In genomic region chr20:62143118-62143975, GRCh38 we compare ENCODE assay signal across 1 cellular context.
TF ChIP-seq lines count a peak whose summit lies in the region.

Gene PSMA7 (minus strand): TSS chr20:62143394. CDS start chr20:62143303, 91 bp downstream.
Gene SS18L1 (plus strand): TSS chr20:62143769. CDS start chr20:62143821, 52 bp downstream.

TF ChIP-seq in HepG2, 621 proteins besides CTCF, POLR2A, EP300 and RAD21 (continued from another document and continues in another):
- TF ChIP-seq AHDC1 (CRISPR knock-in tag; IDR thresholded peaks at IDR 0.05; ENCODE audit: borderline replicate concordance) (no peak), ZNF660 (CRISPR knock-in tag; IDR thresholded peaks at IDR 0.05; ENCODE audit: borderline replicate concordance, low read depth) (no peak), ATF3 (CRISPR knock-in tag; IDR thresholded peaks at IDR 0.05) (peak; percentile 55; the same call in 1 of the 2 replicates), ZBED4 (CRISPR knock-in tag; IDR thresholded peaks at IDR 0.05; ENCODE audit: borderline replicate concordance) (peak; percentile 34; the same call in 1 of the 2 replicates), FOXM1 (CRISPR knock-in tag; IDR thresholded peaks at IDR 0.05) (no peak), ZNF740 (CRISPR knock-in tag; IDR thresholded peaks at IDR 0.05) (peak; percentile 72), HMG20A (CRISPR knock-in tag; IDR thresholded peaks at IDR 0.05; ENCODE audit: borderline replicate concordance) (no peak), FOXP4 (CRISPR knock-in tag; IDR thresholded peaks at IDR 0.05) (no peak), DDIT3 (CRISPR knock-in tag; IDR thresholded peaks at IDR 0.05) (no peak), ZNF761 (CRISPR knock-in tag; conservative IDR thresholded peaks at IDR 0.05) (peak; percentile 89; the same call in 1 of the 2 replicates), ZNF780A (CRISPR knock-in tag; IDR thresholded peaks at IDR 0.05) (no peak; the same call in 1 of the 2 replicates), TBL1XR1 (IDR thresholded peaks at IDR 0.05; ENCODE audit: borderline replicate concordance, low read length, partially characterized antibody) (no peak), ATRX (CRISPR knock-in tag; IDR thresholded peaks at IDR 0.05; ENCODE audit: borderline replicate concordance) (no peak), NFIB (CRISPR knock-in tag; IDR thresholded peaks at IDR 0.05; ENCODE audit: borderline replicate concordance) (no peak), ZFY (CRISPR knock-in tag; IDR thresholded peaks at IDR 0.05) (peak; percentile 96), ASH2L (IDR thresholded peaks at IDR 0.05; ENCODE audit: insufficient read length, low read depth, low read length) (peak; percentile 61), ZNF878 (CRISPR knock-in tag; IDR thresholded peaks at IDR 0.05) (no peak), ZNF558 (CRISPR knock-in tag; IDR thresholded peaks at IDR 0.05; ENCODE audit: borderline replicate concordance) (peak; percentile 56; the same call in 1 of the 2 replicates), NCOA1 (CRISPR knock-in tag; IDR thresholded peaks at IDR 0.05) (no peak), ZNF891 (CRISPR knock-in tag; IDR thresholded peaks at IDR 0.05) (no peak), ZNF580 (CRISPR knock-in tag; IDR thresholded peaks at IDR 0.05; ENCODE audit: borderline replicate concordance, low read depth) (no peak), RXRB (CRISPR knock-in tag; IDR thresholded peaks at IDR 0.05; ENCODE audit: borderline replicate concordance) (peak; percentile 47; the same call in 1 of the 2 replicates), ZNF512 (CRISPR knock-in tag; IDR thresholded peaks at IDR 0.05) (no peak), ZNF674 (CRISPR knock-in tag; IDR thresholded peaks at IDR 0.05; ENCODE audit: low read depth) (0 out of 2 replicates have a peak, but pooled peaks have one; percentile 73), NR3C1 (CRISPR knock-in tag; IDR thresholded peaks at IDR 0.05) (peak; percentile 60; the same call in 1 of the 2 replicates), NFATC3 (CRISPR knock-in tag; IDR thresholded peaks at IDR 0.05) (no peak), SSRP1 (CRISPR knock-in tag; IDR thresholded peaks at IDR 0.05) (no peak), ZBTB49 (CRISPR knock-in tag; IDR thresholded peaks at IDR 0.05; ENCODE audit: borderline replicate concordance) (no peak), MED8 (CRISPR knock-in tag; IDR thresholded peaks at IDR 0.05; ENCODE audit: insufficient replicate concordance) (no peak), SALL2 (CRISPR knock-in tag; IDR thresholded peaks at IDR 0.05) (peak; percentile 85; the same call in 1 of the 2 replicates), SKI (IDR thresholded peaks at IDR 0.05; ENCODE audit: partially characterized antibody) (peak; percentile 89), MYC (CRISPR knock-in tag; IDR thresholded peaks at IDR 0.05; ENCODE audit: borderline replicate concordance) (peak; percentile 80), SIX1 (CRISPR knock-in tag; IDR thresholded peaks at IDR 0.05; ENCODE audit: borderline replicate concordance) (0 out of 2 replicates have a peak, but pooled peaks have one; percentile 42), ZNF24 (IDR thresholded peaks at IDR 0.05) (no peak), DPF2 (CRISPR knock-in tag; IDR thresholded peaks at IDR 0.05; ENCODE audit: borderline replicate concordance, low read depth) (no peak), ZBTB46 (CRISPR knock-in tag; IDR thresholded peaks at IDR 0.05; ENCODE audit: borderline replicate concordance) (no peak), ZNF468 (CRISPR knock-in tag; IDR thresholded peaks at IDR 0.05) (0 out of 2 replicates have a peak, but pooled peaks have one; percentile 13), HES4 (CRISPR knock-in tag; IDR thresholded peaks at IDR 0.05; ENCODE audit: borderline replicate concordance) (peak; percentile 85; the same call in 1 of the 2 replicates), MXD4 (CRISPR knock-in tag; IDR thresholded peaks at IDR 0.05) (peak; percentile 92; the same call in 1 of the 2 replicates), ATF7-NPFF (CRISPR knock-in tag; IDR thresholded peaks at IDR 0.05; ENCODE audit: low read depth) (peak; percentile 80)
